Comparison of ENCODE assay signal across 1 cellular context in the genomic region with DNA sequence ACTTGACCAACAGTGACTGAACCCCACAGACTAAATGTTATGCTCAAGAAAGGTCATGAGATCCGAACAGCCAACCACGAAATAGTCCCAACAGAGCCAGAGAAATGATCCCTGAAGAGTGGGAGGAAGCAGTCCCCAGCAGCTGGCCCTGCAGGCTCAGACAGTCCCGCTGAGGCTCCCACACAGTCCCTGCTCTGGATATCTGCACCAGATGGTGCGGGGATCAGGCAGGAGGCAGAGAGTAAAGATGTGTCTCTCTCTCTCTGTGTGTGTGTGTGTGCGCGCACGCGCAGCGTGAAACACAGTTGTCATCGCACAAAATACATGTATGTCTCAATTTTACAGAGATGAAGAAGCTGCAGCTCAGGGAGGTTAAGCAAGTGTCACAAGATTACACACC.
TF ChIP-seq lines count a peak whose summit lies in the region.

No MANE protein-coding gene starts in this region.

TF ChIP-seq in GM12878, 131 proteins besides CTCF, POLR2A, EP300 and RAD21:
- TF ChIP-seq, protein P1, sequence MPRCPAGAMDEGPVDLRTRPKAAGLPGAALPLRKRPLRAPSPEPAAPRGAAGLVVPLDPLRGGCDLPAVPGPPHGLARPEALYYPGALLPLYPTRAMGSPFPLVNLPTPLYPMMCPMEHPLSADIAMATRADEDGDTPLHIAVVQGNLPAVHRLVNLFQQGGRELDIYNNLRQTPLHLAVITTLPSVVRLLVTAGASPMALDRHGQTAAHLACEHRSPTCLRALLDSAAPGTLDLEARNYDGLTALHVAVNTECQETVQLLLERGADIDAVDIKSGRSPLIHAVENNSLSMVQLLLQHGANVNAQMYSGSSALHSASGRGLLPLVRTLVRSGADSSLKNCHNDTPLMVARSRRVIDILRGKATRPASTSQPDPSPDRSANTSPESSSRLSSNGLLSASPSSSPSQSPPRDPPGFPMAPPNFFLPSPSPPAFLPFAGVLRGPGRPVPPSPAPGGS (IDR thresholded peaks at IDR 0.05; ENCODE audit: borderline replicate concordance, insufficient read depth, low read depth, low read length, poor library complexity, severe bottlenecking): peak; percentile 37
- no peak for TF ChIP-seq BACH1 (IDR thresholded peaks at IDR 0.05; ENCODE audit: borderline replicate concordance)
- TF ChIP-seq SMAD1 (IDR thresholded peaks at IDR 0.05; ENCODE audit: low read depth, partially characterized antibody): no peak
TF ChIP-seq in GM12878: peak in this region for 1.
